In the genomic region with DNA sequence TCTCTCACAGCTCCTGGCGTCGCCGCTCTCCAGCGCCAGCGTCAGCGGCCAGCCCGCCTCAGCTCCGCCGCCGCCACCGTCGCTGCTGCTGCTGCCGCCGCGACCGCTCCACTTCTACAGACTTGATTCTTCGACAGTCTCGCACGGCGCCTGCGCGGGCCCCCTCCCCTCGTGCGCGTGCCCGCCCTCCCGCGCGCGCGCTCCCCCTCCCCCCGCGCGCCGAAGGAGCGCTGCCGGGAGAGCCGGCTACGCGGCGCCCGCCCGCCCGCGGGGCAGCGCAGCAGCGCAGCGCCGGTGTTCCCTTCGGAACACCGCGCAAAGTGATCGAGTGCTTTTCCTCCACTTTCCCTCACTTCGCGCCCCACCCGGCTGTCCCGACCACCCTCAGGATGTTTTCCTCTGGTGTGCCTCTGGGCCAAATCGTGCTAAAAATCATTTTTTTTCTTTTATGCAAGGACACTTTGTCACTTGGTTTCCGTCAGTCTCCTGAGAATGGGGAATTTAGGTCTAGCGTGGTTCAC, we compare ENCODE assay signal across 1 cellular context.
A peak's percentile ranks its signal among the peaks of the same experiment; 100 is the strongest.
TF ChIP-seq lines count a peak whose summit lies in the region.

Gene IRF2BP2 (minus strand): TSS at position 118 of the 521 bp plus-strand sequence. CDS start 684 bp downstream, outside the sequence.

TF ChIP-seq in K562, 482 proteins besides CTCF, POLR2A, EP300 and RAD21 (continued from another document):
- TF ChIP-seq, protein P1, sequence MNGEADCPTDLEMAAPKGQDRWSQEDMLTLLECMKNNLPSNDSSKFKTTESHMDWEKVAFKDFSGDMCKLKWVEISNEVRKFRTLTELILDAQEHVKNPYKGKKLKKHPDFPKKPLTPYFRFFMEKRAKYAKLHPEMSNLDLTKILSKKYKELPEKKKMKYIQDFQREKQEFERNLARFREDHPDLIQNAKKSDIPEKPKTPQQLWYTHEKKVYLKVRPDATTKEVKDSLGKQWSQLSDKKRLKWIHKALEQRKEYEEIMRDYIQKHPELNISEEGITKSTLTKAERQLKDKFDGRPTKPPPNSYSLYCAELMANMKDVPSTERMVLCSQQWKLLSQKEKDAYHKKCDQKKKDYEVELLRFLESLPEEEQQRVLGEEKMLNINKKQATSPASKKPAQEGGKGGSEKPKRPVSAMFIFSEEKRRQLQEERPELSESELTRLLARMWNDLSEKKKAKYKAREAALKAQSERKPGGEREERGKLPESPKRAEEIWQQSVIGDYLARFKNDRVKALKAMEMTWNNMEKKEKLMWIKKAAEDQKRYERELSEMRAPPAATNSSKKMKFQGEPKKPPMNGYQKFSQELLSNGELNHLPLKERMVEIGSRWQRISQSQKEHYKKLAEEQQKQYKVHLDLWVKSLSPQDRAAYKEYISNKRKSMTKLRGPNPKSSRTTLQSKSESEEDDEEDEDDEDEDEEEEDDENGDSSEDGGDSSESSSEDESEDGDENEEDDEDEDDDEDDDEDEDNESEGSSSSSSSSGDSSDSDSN (IDR thresholded peaks at IDR 0.05; ENCODE audit: borderline replicate concordance in 1 of 2, low read depth in 2 of 2, low read length in 2 of 2), result peak; percentile 59 to 96; a peak in 3 of 4 replicates
- peak; percentile 30; the same call in 1 of the 2 replicates for TF ChIP-seq ARID3A (IDR thresholded peaks at IDR 0.05; ENCODE audit: borderline replicate concordance, low read depth, low read length)
- no peak for TF ChIP-seq TEAD2 (tag; IDR thresholded peaks at IDR 0.05)
- TF ChIP-seq HMG20B (CRISPR knock-in tag; IDR thresholded peaks at IDR 0.05), result no peak
- peak; percentile 89 for TF ChIP-seq RB1 (IDR thresholded peaks at IDR 0.05; ENCODE audit: low read depth)
- TF ChIP-seq XRCC3 (IDR thresholded peaks at IDR 0.05), result no peak
- no peak for TF ChIP-seq BCL6 (CRISPR knock-in tag; IDR thresholded peaks at IDR 0.05)
- TF ChIP-seq CREM (IDR thresholded peaks at IDR 0.05; ENCODE audit: low read depth), result peak; percentile 52; the same call in 1 of the 2 replicates
- TF ChIP-seq RBM22 (IDR thresholded peaks at IDR 0.05; ENCODE audit: low read depth, low read length, poor library complexity, severe bottlenecking), result peak; percentile 47
- TF ChIP-seq, protein P2, sequence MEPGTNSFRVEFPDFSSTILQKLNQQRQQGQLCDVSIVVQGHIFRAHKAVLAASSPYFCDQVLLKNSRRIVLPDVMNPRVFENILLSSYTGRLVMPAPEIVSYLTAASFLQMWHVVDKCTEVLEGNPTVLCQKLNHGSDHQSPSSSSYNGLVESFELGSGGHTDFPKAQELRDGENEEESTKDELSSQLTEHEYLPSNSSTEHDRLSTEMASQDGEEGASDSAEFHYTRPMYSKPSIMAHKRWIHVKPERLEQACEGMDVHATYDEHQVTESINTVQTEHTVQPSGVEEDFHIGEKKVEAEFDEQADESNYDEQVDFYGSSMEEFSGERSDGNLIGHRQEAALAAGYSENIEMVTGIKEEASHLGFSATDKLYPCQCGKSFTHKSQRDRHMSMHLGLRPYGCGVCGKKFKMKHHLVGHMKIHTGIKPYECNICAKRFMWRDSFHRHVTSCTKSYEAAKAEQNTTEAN (CRISPR knock-in tag; IDR thresholded peaks at IDR 0.05), result peak; percentile 55; the same call in 1 of the 2 replicates
- peak; percentile 2; the same call in 1 of the 2 replicates for TF ChIP-seq MTF1 (CRISPR knock-in tag; IDR thresholded peaks at IDR 0.05; ENCODE audit: borderline replicate concordance)
- TF ChIP-seq SMAD4 (CRISPR knock-in tag; conservative IDR thresholded peaks at IDR 0.05), result peak; percentile 75
- peak; percentile 67 for TF ChIP-seq SMAD1 (IDR thresholded peaks at IDR 0.05; ENCODE audit: low read depth, low read length, partially characterized antibody)
- TF ChIP-seq CTCFL (IDR thresholded peaks at IDR 0.05; ENCODE audit: borderline replicate concordance, insufficient read depth, low read depth, low read length, poor library complexity, severe bottlenecking), result no peak
- TF ChIP-seq TEAD1 (CRISPR knock-in tag; IDR thresholded peaks at IDR 0.05), result peak in 1 of 2 experiments; percentile 40; a peak in 1 of 4 replicates
- no peak for TF ChIP-seq JUNB (CRISPR knock-in tag; conservative IDR thresholded peaks at IDR 0.05)
- no peak for TF ChIP-seq RERE (CRISPR knock-in tag; IDR thresholded peaks at IDR 0.05; ENCODE audit: borderline replicate concordance)
- no peak for TF ChIP-seq CBFA2T3 (IDR thresholded peaks at IDR 0.05)
- no peak for TF ChIP-seq ZNF253 (CRISPR knock-in tag; conservative IDR thresholded peaks at IDR 0.05)
- TF ChIP-seq MEIS2 (IDR thresholded peaks at IDR 0.05; ENCODE audit: partially characterized antibody), result peak; percentile 69
- no peak for TF ChIP-seq ATF1 (CRISPR knock-in tag; IDR thresholded peaks at IDR 0.05)
- no peak for TF ChIP-seq ATF1 (tag; IDR thresholded peaks at IDR 0.05)
- TF ChIP-seq ZNF324 (CRISPR knock-in tag; IDR thresholded peaks at IDR 0.05), result no peak; the same call in 1 of the 2 replicates
- no peak for TF ChIP-seq KLF16 (IDR thresholded peaks at IDR 0.05)
